ENCODE assay signal across 8 cellular contexts in the genomic region with DNA sequence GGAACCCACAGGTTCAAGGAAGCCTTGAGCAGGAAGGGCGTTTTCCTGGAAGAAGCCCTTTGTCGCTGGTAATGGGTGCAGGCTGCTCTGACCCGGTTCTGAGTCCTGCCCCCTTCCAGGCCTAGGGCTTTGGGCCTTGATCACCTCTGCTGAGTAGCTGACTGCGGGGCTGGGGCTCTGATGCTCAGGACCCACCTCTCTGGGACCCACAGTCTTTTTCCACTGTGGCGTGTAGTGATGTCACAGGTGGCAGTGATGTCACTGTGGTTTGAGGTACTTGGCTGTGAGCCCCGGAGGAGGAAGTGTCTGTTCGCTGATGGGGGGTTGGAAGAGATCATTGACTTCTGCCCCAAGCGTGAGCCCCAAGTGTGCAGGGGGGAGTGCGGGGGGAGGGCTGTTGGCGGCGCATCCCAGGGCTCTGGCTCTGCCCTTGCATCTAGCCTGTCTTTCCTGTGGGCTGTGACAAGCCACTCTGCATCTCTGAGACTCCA. TPM values are rescaled to one million over a fixed set of nuclear protein-coding genes. Genes with fewer than 3 reads are reported as not detected.
DNase-seq lines count a peak whose midpoint lies in the region; ATAC-seq and TF ChIP-seq lines count a peak whose summit lies in the region.

No MANE protein-coding gene starts in this region.

- no peaks in the 10 kb centered on the region for H3K27me3 Mint-ChIP-seq in activated CD4-positive, alpha-beta T cell treated with anti-CD3 and anti-CD28 coated beads, Interleukin-2, amount 10 ng/mL, durations not matched to agents 24 days and 14 days

- DNase-seq in GM10266 (ENCODE audit: extremely low spot score) (peak; percentile 66), germinal center (ENCODE audit: low spot score) (no peak), ACHN (no peak), NCI-H446 treated with DMSO at 0.1 percent for 48 hours (lab: John Stamatoyannopoulos, UW) (no peak)
- DNase-seq in activated CD4-positive, alpha-beta T cell treated with anti-CD3 and anti-CD28 coated beads, Interleukin-2, amount 10 ng/mL, durations not matched to agents 24 days and 14 days, result peak; percentile 98
- peak; percentile 95 for DNase-seq in effector CD4-positive, alpha-beta T cell
- DNase-seq in stimulated activated CD4-positive, alpha-beta T cell treated with anti-CD3 and anti-CD28 coated beads, Interleukin-12 subunit alpha, Interleukin-12 subunit beta, amount 100 ng/mL, for 24 hours (ENCODE audit: low read depth in 2 of 2), result peak; percentile 69 to 88

- no peaks in the 10 kb centered on the region for H3K9me3 Mint-ChIP-seq in activated CD4-positive, alpha-beta T cell treated with anti-CD3 and anti-CD28 coated beads, Interleukin-2, amount 10 ng/mL, durations not matched to agents 24 days and 14 days

- peak overlapping the region; percentile 95 for H3K27ac Mint-ChIP-seq in activated CD4-positive, alpha-beta T cell treated with anti-CD3 and anti-CD28 coated beads, Interleukin-2, amount 10 ng/mL, durations not matched to agents 24 days and 14 days

- no peak for TF ChIP-seq CTCF in GM10266 (IDR thresholded peaks at IDR 0.05; ENCODE audit: control insufficient read depth, insufficient read depth, low read depth, missing control alignments)

- intact Hi-C loops in activated CD4-positive, alpha-beta T cell treated with anti-CD3 and anti-CD28 coated beads, Interleukin-2, amount 10 ng/mL, durations not matched to agents 24 days and 14 days (cut with micrococcal nuclease), result loop anchor here (1.0 to 10.0 kb wide), 3 partner anchors 16 to 341 kb away; no protein-coding TSS in a partner anchor

- ATAC-seq in GM19324 (IDR thresholded peaks at IDR 0.05; ENCODE audit: low FRiP score, unreplicated experiment), result no peak

- H3K36me3 Mint-ChIP-seq in activated CD4-positive, alpha-beta T cell treated with anti-CD3 and anti-CD28 coated beads, Interleukin-2, amount 10 ng/mL, durations not matched to agents 24 days and 14 days (ENCODE audit: low read depth), result peaks cover 57% of the 10 kb centered on the region

- in situ Hi-C loops in ACHN (cut with HindIII; ENCODE audit: low pct_ligation_motif_present, low pct_unique_long_range_greater_than_20kb, low sequenced_read_pairs), result no loop called here

- peak overlapping the region; percentile 86 for H3K4me3 Mint-ChIP-seq in activated CD4-positive, alpha-beta T cell treated with anti-CD3 and anti-CD28 coated beads, Interleukin-2, amount 10 ng/mL, durations not matched to agents 24 days and 14 days

- H3K4me1 Mint-ChIP-seq in activated CD4-positive, alpha-beta T cell treated with anti-CD3 and anti-CD28 coated beads, Interleukin-2, amount 10 ng/mL, durations not matched to agents 24 days and 14 days, result peaks cover 87% of the 10 kb centered on the region

RNA-seq across cellular contexts. Expression of a gene that starts 6.9 kb away (rescaled TPM):
- 145 TPM in 2 replicates for total RNA-seq in activated CD4-positive, alpha-beta T cell treated with anti-CD3 and anti-CD28 coated beads, Interleukin-2, amount 10 ng/mL, durations not matched to agents 24 days and 14 days

RNA-seq across cellular contexts. Expression of a gene that starts 56.2 kb away (rescaled TPM):
- 26.9 and 30.8 TPM in 2 replicates for total RNA-seq in activated CD4-positive, alpha-beta T cell treated with anti-CD3 and anti-CD28 coated beads, Interleukin-2, amount 10 ng/mL, durations not matched to agents 24 days and 14 days

Comparison
In these comparisons a context has a peak if more than half of its experiments do, and no peak if none do; other contexts are left out.
1. DNase-seq: peak in GM10266 (single experiment), activated CD4-positive, alpha-beta T cell treated with anti-CD3 and anti-CD28 coated beads, Interleukin-2, amount 10 ng/mL, durations not matched to agents 24 days and 14 days (single experiment), effector CD4-positive, alpha-beta T cell (single experiment) and stimulated activated CD4-positive, alpha-beta T cell treated with anti-CD3 and anti-CD28 coated beads, Interleukin-12 subunit alpha, Interleukin-12 subunit beta, amount 100 ng/mL, for 24 hours (2 of 2); none in germinal center (single experiment), ACHN (single experiment) and NCI-H446 treated with DMSO at 0.1 percent for 48 hours (single experiment).